ENCODE assay signal across 18 cellular contexts in genomic region chr1:159079518-159079917, GRCh38. TPM values are rescaled to one million over a fixed set of nuclear protein-coding genes. Genes with fewer than 3 reads are reported as not detected.
"Had no signal": no experiment of that assay in that cellular context is flagged by ENCODE, and none has a peak within 500 bp of the region (broad histone marks: within the 10 kb centered on the region; RNA-seq: fewer than 3 reads in every experiment).

No MANE protein-coding gene starts in this region.

- H3K4me1 ChIP-seq: adrenal gland, left ventricle myocardium inferior had no signal

- H3K27me3 ChIP-seq: adrenal gland had no signal

- H3K27ac ChIP-seq: adrenal gland, dorsolateral prefrontal cortex, left ventricle myocardium inferior had no signal

- DNase-seq: activated CD4-positive, alpha-beta T cell treated with anti-CD3 and anti-CD28 coated beads for 48 hours; activated CD8-positive, alpha-beta memory T cell treated with anti-CD3 and anti-CD28 coated beads for 24 hours; activated naive CD4-positive, alpha-beta T cell treated with Interleukin-2 at 50 U/mL for 16 hours; adrenal gland; dorsolateral prefrontal cortex; endodermal cell; hypothalamus; kidney; left ventricle myocardium inferior; mucosa of descending colon; naive thymus-derived CD4-positive, alpha-beta T cell; posterior cingulate gyrus; retina; T-helper 1 cell had no signal

- FAIRE-seq: kidney had no signal

- ATAC-seq: mucosa of descending colon; naive thymus-derived CD4-positive, alpha-beta T cell; stimulated activated effector memory CD8-positive, alpha-beta T cell treated with anti-CD3 and anti-CD28 coated beads, Interleukin-12 subunit alpha, Interleukin-12 subunit beta, amount 100 ng/mL, for 72 hours; WTC11 had no signal

- H3K4me3 ChIP-seq: adrenal gland, dorsolateral prefrontal cortex, left ventricle myocardium inferior, mucosa of descending colon had no signal

- H3K9me3 ChIP-seq: adrenal gland, left ventricle myocardium inferior, mucosa of descending colon had no signal

- H3K36me3 ChIP-seq: adrenal gland, left ventricle myocardium inferior had no signal

RNA-seq across cellular contexts. Expression of gene AIM2, which starts 3.0 kb away (rescaled TPM):
- total RNA-seq: epithelial cell of proximal tubule, glomerular endothelial cell had no signal
- polyA plus RNA-seq: naive thymus-derived CD4-positive, alpha-beta T cell had no signal
